In genomic region chr6:88558981-88559380, GRCh38 we compare ENCODE assay signal across 2 cellular contexts.
TF ChIP-seq lines count a peak whose summit lies in the region.

No MANE protein-coding gene starts in this region.

TF ChIP-seq in GM23338, 12 proteins besides CTCF, POLR2A, EP300 and RAD21:
- TF ChIP-seq CREB1 (CRISPR knock-in tag; IDR thresholded peaks at IDR 0.05; ENCODE audit: low read depth) = no peak
- TF ChIP-seq EZH2phosphoT487 (IDR thresholded peaks at IDR 0.05; ENCODE audit: unreplicated experiment) = no peak
- TF ChIP-seq ETS1 (IDR thresholded peaks at IDR 0.05) = no peak
- no peak for TF ChIP-seq JUNB (IDR thresholded peaks at IDR 0.05; ENCODE audit: unreplicated experiment)
- TF ChIP-seq ZNF462 (CRISPR knock-in tag; IDR thresholded peaks at IDR 0.05) = no peak
- no peak for TF ChIP-seq STAT1 (IDR thresholded peaks at IDR 0.05; ENCODE audit: unreplicated experiment)
- no peak for TF ChIP-seq REST (IDR thresholded peaks at IDR 0.05; ENCODE audit: unreplicated experiment)
- TF ChIP-seq POLR2AphosphoS5 (IDR thresholded peaks at IDR 0.05; ENCODE audit: low read depth) = no peak
- no peak for TF ChIP-seq NANOG (IDR thresholded peaks at IDR 0.05; ENCODE audit: borderline replicate concordance)
- TF ChIP-seq EZH2 (IDR thresholded peaks at IDR 0.05; ENCODE audit: low read depth, unreplicated experiment) = no peak
- TF ChIP-seq ZNF331 (CRISPR knock-in tag; IDR thresholded peaks at IDR 0.05; ENCODE audit: low read depth) = no peak
- TF ChIP-seq ZNF114 (CRISPR knock-in tag; IDR thresholded peaks at IDR 0.05) = no peak

TF ChIP-seq in H1, 55 proteins besides CTCF, POLR2A, EP300 and RAD21:
- TF ChIP-seq EGR1 (IDR thresholded peaks at IDR 0.05; ENCODE audit: borderline replicate concordance, low read depth, low read length) = no peak
- no peak for TF ChIP-seq KDM1A (IDR thresholded peaks at IDR 0.05; ENCODE audit: borderline replicate concordance, low read length)
- no peak for TF ChIP-seq TBP (IDR thresholded peaks at IDR 0.05; ENCODE audit: low read depth, low read length)
- no peak for TF ChIP-seq BACH1 (IDR thresholded peaks at IDR 0.05; ENCODE audit: low read length)
- no peak for TF ChIP-seq GABPA (IDR thresholded peaks at IDR 0.05; ENCODE audit: borderline replicate concordance, insufficient read depth, low read length)
